Comparison of ENCODE assay signal across 10 cellular contexts in the genomic region with DNA sequence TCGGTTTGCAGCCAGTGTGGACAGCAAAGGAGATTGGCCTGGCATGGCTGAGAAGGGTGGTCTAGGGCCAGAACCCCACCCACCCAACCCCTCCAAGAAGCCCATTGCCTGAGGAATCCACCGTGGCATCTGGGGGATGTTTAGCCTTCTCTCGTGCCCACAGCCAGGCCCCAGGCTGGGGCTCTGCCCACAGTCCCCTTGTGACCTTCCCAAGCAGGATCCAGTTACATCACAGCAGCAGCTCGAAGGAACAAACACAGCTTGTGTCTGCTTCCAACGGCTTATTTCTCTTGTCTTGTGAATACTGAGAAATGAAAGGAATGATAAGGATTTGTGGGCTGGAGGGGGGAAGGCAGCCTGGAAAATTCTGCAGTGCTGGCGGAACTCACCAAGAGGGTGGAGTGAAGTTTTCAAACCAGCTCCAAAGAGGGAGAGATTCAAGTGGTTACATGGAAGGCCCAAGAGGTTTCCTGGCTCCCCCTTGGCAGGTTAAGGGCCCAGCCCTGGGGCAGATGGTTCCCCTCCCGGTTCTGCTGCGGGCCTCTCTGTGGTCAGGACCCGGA.
DNase-seq lines count a peak whose midpoint lies in the region; ATAC-seq and TF ChIP-seq lines count a peak whose summit lies in the region.
"Had no signal": no experiment of that assay in that cellular context is flagged by ENCODE, and none has a peak within 500 bp of the region (broad histone marks: within the 10 kb centered on the region; RNA-seq: fewer than 3 reads in every experiment).

No MANE protein-coding gene starts in this region.

- WGBS in esophagus muscularis mucosa = 23% methylated on average over 5 of the region's 9 CpGs

- H3K36me3 ChIP-seq in esophagus muscularis mucosa = no peaks in the 10 kb centered on the region

- peaks cover 42 to 79% (median 68%) of the 10 kb centered on the region in 4 donors for H3K4me1 ChIP-seq in esophagus muscularis mucosa

- H3K27ac ChIP-seq in esophagus muscularis mucosa (replicated peaks in 1 of 4) = peak overlapping the region; percentile 93 to 96 (median 94)

- H3K9me3 ChIP-seq in esophagus muscularis mucosa = no peaks in the 10 kb centered on the region

- TF ChIP-seq CTCF in esophagus muscularis mucosa (IDR thresholded peaks at IDR 0.05) = no peak

- no peaks in the 10 kb centered on the region for H3K27me3 ChIP-seq in esophagus muscularis mucosa

- DNase-seq in Right ventricle myocardium inferior (ENCODE audit: missing footprints) (no peak), cardiac septum (ENCODE audit: low spot score) (no peak), esophagus muscularis mucosa (ENCODE audit: extremely low spot score) (peak; percentile 95), myocyte (ENCODE audit: low read depth) (peak; percentile 95), cerebellar nuclear complex (lab: John Stamatoyannopoulos, UW) (no peak), GF-D8 (lab: John Stamatoyannopoulos, UW) (no peak)
- DNase-seq: CD4-positive, CD25-positive, alpha-beta regulatory T cell; effector memory CD8-positive, alpha-beta T cell had no signal

- H3K4me3 ChIP-seq in esophagus muscularis mucosa = no peak overlapping the region

- intact Hi-C loops in Right ventricle myocardium inferior (cut with DNase I) (no loop called here), cardiac septum (cut with DNase I) (loop anchor here (2.0 kb wide), 1 partner anchor 62 kb away; a partner anchor contains a TSS), esophagus muscularis mucosa (cut with DNase I) (loop anchor here (5.0 kb wide), 1 partner anchor 36 kb away; no protein-coding TSS in a partner anchor)

- ATAC-seq in Right ventricle myocardium inferior = peak; percentile 78
- ATAC-seq in HG03439 (IDR thresholded peaks at IDR 0.05; ENCODE audit: unreplicated experiment) = no peak
- no peak for ATAC-seq in GM18907 (IDR thresholded peaks at IDR 0.05; ENCODE audit: unreplicated experiment)
- ATAC-seq: effector memory CD8-positive, alpha-beta T cell had no signal

- TF ChIP-seq POLR2A in esophagus muscularis mucosa (IDR thresholded peaks at IDR 0.05; ENCODE audit: low read depth) = no peak

- peak; percentile 82 for TF ChIP-seq EP300 in esophagus muscularis mucosa (IDR thresholded peaks at IDR 0.05)

Comparison
In these comparisons a context has a peak if more than half of its experiments do, and no peak if none do; other contexts are left out.
1. DNase-seq: peak in esophagus muscularis mucosa (single experiment) and myocyte (single experiment); none in Right ventricle myocardium inferior (single experiment), cardiac septum (single experiment), cerebellar nuclear complex (0 of 2) and GF-D8 (single experiment).